Comparison of ENCODE assay signal across 8 cellular contexts in the genomic region with DNA sequence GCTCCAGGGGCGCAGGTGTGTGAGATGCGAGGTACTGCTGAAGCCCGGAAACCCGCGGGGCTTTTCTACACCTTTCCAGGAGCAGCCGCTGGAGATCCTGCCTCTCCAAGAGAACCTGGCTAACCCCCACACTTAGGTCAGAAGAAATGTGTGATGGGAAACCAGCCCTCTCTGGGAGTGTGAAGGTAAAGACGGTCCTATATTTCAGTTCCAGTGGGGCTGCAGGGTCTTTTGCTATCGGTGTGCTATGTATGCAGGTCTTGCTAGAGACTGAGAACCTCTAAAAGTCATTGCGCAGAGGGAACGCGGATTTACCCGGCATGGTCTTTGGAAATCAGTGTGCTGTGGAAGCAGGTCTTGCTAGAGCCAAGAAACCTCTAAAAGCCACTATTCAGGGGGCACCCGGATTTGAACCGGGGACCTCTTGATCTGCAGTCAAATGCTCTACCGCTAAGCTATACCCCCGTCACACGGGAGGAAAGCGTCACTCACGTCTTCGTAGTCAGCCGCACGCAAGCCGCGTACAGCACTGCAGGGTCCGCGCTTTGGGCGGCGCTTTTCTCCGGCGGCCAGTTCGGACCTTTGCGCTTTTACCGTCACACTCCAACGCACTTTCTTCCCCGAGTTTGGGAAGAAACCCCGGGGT. TPM values are rescaled to one million over a fixed set of nuclear protein-coding genes. Genes with fewer than 3 reads are reported as not detected.
A peak's percentile ranks its signal among the peaks of the same experiment; 100 is the strongest.
DNase-seq lines count a peak whose midpoint lies in the region; ATAC-seq and TF ChIP-seq lines count a peak whose summit lies in the region.

No MANE protein-coding gene starts in this region.

- H3K9me3 ChIP-seq in HUES6 (ENCODE audit: control insufficient read depth, insufficient read depth, low read depth, low read length) (no peaks in the 10 kb centered on the region; the same call in 1 of the 2 replicates), iPS DF 6.9 (ENCODE audit: control insufficient read depth, insufficient read depth, low read length) (no peaks in the 10 kb centered on the region), gastrocnemius medialis (no peaks in the 10 kb centered on the region)

- H3K27ac ChIP-seq in HUES6 (ENCODE audit: low read depth, low read length) = no peak overlapping the region
- no peak overlapping the region for H3K27ac ChIP-seq in iPS DF 6.9 (ENCODE audit: low read length)
- peak overlapping the region in 2 of 4 donors; percentile 41 to 43 for H3K27ac ChIP-seq in gastrocnemius medialis

- intact Hi-C loops in gastrocnemius medialis (cut with DNase I; ENCODE audit: low total_unique reads) = no loop called here

- H3K4me1 ChIP-seq in HUES6 (ENCODE audit: control insufficient read depth, insufficient read depth, low read length) (0 out of 2 replicates have a peak, but pooled peaks cover 3% of the 10 kb centered on the region), iPS DF 6.9 (ENCODE audit: control insufficient read depth, insufficient read depth, low read length) (no peaks in the 10 kb centered on the region), gastrocnemius medialis (no peaks in the 10 kb centered on the region)

- ATAC-seq in gastrocnemius medialis = peak; percentile 21 to 30
- ATAC-seq in HG03175 (IDR thresholded peaks at IDR 0.05; ENCODE audit: unreplicated experiment) = no peak
- ATAC-seq in GM19463 (IDR thresholded peaks at IDR 0.05; ENCODE audit: unreplicated experiment) = no peak

- TF ChIP-seq CTCF in gastrocnemius medialis (IDR thresholded peaks at IDR 0.05 in 4 of 5, conservative IDR thresholded peaks at IDR 0.05 in 1 of 5) = no peak

- TF ChIP-seq POLR2A in gastrocnemius medialis (IDR thresholded peaks at IDR 0.05) = no peak

- H3K36me3 ChIP-seq in HUES6 (ENCODE audit: control insufficient read depth, insufficient read depth, low read length) (no peaks in the 10 kb centered on the region), iPS DF 6.9 (ENCODE audit: control insufficient read depth, insufficient read depth, low read length) (no peaks in the 10 kb centered on the region), gastrocnemius medialis (no peaks in the 10 kb centered on the region)

- H3K9ac ChIP-seq in HUES6 (ENCODE audit: low read length) = no peak overlapping the region

- DNase-seq in astrocyte of the hippocampus (ENCODE audit: low read depth, low spot score) (peak; percentile 56), iPS DF 6.9 (ENCODE audit: low read depth, low spot score) (peak; percentile 88), gastrocnemius medialis (peak; percentile 31 to 40), NCI-H345 (lab: John Stamatoyannopoulos, UW) (no peak), HT-29 (ENCODE audit: low spot score) (no peak)

- H3K27me3 ChIP-seq in HUES6 (ENCODE audit: control insufficient read depth, insufficient read depth, low read length) (peaks cover 8% of the 10 kb centered on the region), iPS DF 6.9 (ENCODE audit: control insufficient read depth, insufficient read depth, low read length) (no peaks in the 10 kb centered on the region), gastrocnemius medialis (peaks cover 0 to 13% (median 0%) of the 10 kb centered on the region in 3 donors)

- H3K4me3 ChIP-seq in HUES6 (ENCODE audit: low read depth, low read length) (peak overlapping the region; percentile 80), iPS DF 6.9 (ENCODE audit: low read length) (peak overlapping the region; percentile 53; the same call in 1 of the 2 replicates), gastrocnemius medialis (peak overlapping the region; percentile 28 to 36 (median 34))

- WGBS in iPS DF 6.9 (ENCODE audit: insufficient coverage, insufficient read length) = no CpG with 5 or more reads among the region's 36 CpGs

- in situ Hi-C loops in gastrocnemius medialis (cut with MboI; ENCODE audit: low sequenced_read_pairs in 4 of 4) = no loop called here

RNA-seq across cellular contexts. Expression of gene ZNF777, which starts 46.0 kb away (rescaled TPM):
- 10 to 100 TPM in 3 of 4 donors, 1 to 10 TPM in 1; 7.6 to 17.6 (median 15.1) TPM for total RNA-seq in gastrocnemius medialis
- total RNA-seq in HT-29 (2014; rRNA removed; shearing (Covaris generic)) = 9.9 and 12.2 TPM in 2 replicates

Comparison
In these comparisons a context has a peak if more than half of its experiments do, and no peak if none do; other contexts are left out.
1. DNase-seq: peak in astrocyte of the hippocampus (single experiment), iPS DF 6.9 (single experiment) and gastrocnemius medialis (2 of 2); none in NCI-H345 (single experiment) and HT-29 (single experiment).
2. ATAC-seq: peak in gastrocnemius medialis (2 of 2); none in HG03175 (single experiment) and GM19463 (single experiment).
3. Peak in every context shown above with its lines, with median percentiles within 50 percentile points of each other: H3K4me3 ChIP-seq.